Comparison of ENCODE assay signal across 10 cellular contexts in the genomic region with DNA sequence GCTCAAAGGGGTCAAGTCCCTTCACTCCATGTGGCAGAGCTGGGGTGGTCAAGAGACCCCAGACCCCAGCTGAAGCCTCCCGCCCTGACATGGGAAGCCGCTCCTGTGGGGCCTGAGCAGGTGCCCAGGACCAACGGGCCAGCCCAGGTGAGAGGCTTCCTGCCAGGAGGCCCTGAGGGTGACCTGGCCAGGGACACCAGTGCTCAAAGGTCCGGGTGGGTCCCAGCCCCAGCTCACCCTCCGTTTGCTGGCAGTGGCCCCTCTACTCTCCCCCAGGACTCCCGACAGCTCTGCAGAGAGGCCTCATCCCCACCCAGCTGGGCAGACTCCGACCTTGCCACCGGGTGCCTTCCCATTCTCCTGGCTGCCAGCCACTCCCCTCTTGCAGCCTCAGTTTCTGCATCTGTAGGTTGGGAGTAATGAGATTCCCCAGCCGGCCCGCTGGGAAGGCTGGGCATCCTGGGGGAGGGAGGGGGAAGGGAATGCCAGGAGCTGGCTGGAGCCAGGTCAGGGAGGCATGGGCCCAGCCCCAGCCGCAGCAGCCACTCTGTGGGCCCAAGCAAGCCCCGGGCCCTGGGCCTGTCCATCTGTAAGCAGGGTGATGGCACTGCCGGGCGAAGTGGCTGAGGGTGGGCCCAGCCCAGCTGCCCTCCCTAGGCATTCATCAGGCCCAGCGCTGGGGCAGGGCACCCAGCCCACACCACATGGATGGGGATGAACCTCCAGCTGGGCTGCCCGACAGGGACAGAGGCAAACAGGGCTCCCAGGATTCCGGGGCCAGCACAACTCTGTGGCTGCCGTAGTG. TPM values are rescaled to one million over a fixed set of nuclear protein-coding genes. Genes with fewer than 3 reads are reported as not detected.
DNase-seq lines count a peak whose midpoint lies in the region; ATAC-seq, FAIRE-seq and TF ChIP-seq lines count a peak whose summit lies in the region.
"Had no signal": no experiment of that assay in that cellular context is flagged by ENCODE, and none has a peak within 500 bp of the region (broad histone marks: within the 10 kb centered on the region; RNA-seq: fewer than 3 reads in every experiment).

No MANE protein-coding gene starts in this region.

- no peak for TF ChIP-seq CTCF in PC-9 (conservative IDR thresholded peaks at IDR 0.05)
- no peak for TF ChIP-seq CTCF in tibial artery (IDR thresholded peaks at IDR 0.05)

- intact Hi-C loops in PC-9 (cut with micrococcal nuclease; ENCODE audit: unreplicated experiment): no loop called here
- intact Hi-C loops in tibial artery (cut with DNase I; ENCODE audit: low total_unique reads): loop anchor here (2.0 kb wide), 1 partner anchor 74 kb away; a partner anchor contains a TSS

- H3K79me2 ChIP-seq in PC-9 (ENCODE audit: low read depth): no peaks in the 10 kb centered on the region

- POLR2A ChIA-PET in PC-9 (lab: Charles Lee; ENCODE audit: unreplicated experiment): no interaction called here

- H3K27ac ChIP-seq in PC-9 (peak overlapping the region; percentile 91; the same call in 1 of the 2 replicates), cingulate gyrus (ENCODE audit: low read depth, low read length) (peak overlapping the region; percentile 95), mucosa of rectum (ENCODE audit: low read depth in 2 of 2, low read length in 2 of 2) (peak overlapping the region; percentile 89 to 96), tibial artery (peak overlapping the region; percentile 87 to 91)

- no peak for FAIRE-seq in GM19239 (lab: Jason Lieb, UNC)

- peak overlapping the region; percentile 86 for H3K4me2 ChIP-seq in PC-9

- no peaks in the 10 kb centered on the region for H4K20me1 ChIP-seq in PC-9 (ENCODE audit: insufficient read depth)

- H2AFZ ChIP-seq in PC-9: no peak overlapping the region

- H3K9me3 ChIP-seq in PC-9 (ENCODE audit: insufficient read depth, low read depth) (no peaks in the 10 kb centered on the region), mucosa of rectum (ENCODE audit: control insufficient read depth in 2 of 2, low read length in 2 of 2) (no peaks in the 10 kb centered on the region), tibial artery (no peaks in the 10 kb centered on the region)

- H3K27me3 ChIP-seq in PC-9 (ENCODE audit: insufficient read depth, low read depth) (no peaks in the 10 kb centered on the region), mucosa of rectum (ENCODE audit: control insufficient read depth in 2 of 2, insufficient read depth in 2 of 2, low read length in 2 of 2) (no peaks in the 10 kb centered on the region), tibial artery (no peaks in the 10 kb centered on the region)

- H3K4me3 ChIP-seq in PC-9 (no peak overlapping the region), mucosa of rectum (ENCODE audit: low read length in 2 of 2) (no peak overlapping the region), tibial artery (no peak overlapping the region)

- no peaks in the 10 kb centered on the region for H3K9me2 ChIP-seq in PC-9 (ENCODE audit: insufficient read depth)

- DNase-seq in PC-9: no peak
- peak in 1 of 2 donors; percentile 70 for DNase-seq in tibial artery
- DNase-seq in GM19239 (ENCODE audit: insufficient read length, low spot score): no peak
- no peak for DNase-seq in activated CD8-positive, alpha-beta memory T cell treated with anti-CD3 and anti-CD28 coated beads, Interleukin-2, amount 50 U/mL, for 48 hours
- DNase-seq: activated T-cell treated with anti-CD3 and anti-CD28 coated beads, Interleukin-2, amount 50 U/mL, for 1 hour; RPMI8226; stimulated activated naive CD4-positive, alpha-beta T cell had no signal

- ATAC-seq in GM19324 (IDR thresholded peaks at IDR 0.05; ENCODE audit: low FRiP score, unreplicated experiment): no peak

- CTCF ChIA-PET in PC-9 (lab: Charles Lee): interaction anchor here (3.1 kb wide), 1 partner anchor 13 kb away, joined by 11 read pairs; no protein-coding TSS in a partner anchor

- H3K9ac ChIP-seq in mucosa of rectum (ENCODE audit: low read depth in 1 of 2, low read length in 2 of 2): peak overlapping the region in 1 of 2 donors; percentile 55

- no TSS peak for BruUV-seq in PC-9 (replicated peaks; lab: Mats Ljungman, UMichigan)

- peaks cover 54% of the 10 kb centered on the region for H3K4me1 ChIP-seq in PC-9 (replicated peaks; ENCODE audit: insufficient read depth)
- peaks cover 53 to 55% of the 10 kb centered on the region in 2 donors for H3K4me1 ChIP-seq in mucosa of rectum (ENCODE audit: control insufficient read depth in 2 of 2, insufficient read depth in 2 of 2, low read length in 2 of 2)
- peaks cover 0 to 66% (median 57%) of the 10 kb centered on the region in 4 donors for H3K4me1 ChIP-seq in tibial artery

- no peaks in the 10 kb centered on the region for H3K36me3 ChIP-seq in PC-9 (ENCODE audit: low read depth)
- H3K36me3 ChIP-seq in mucosa of rectum (ENCODE audit: control insufficient read depth in 2 of 2, insufficient read depth in 2 of 2, low read length in 2 of 2): no peaks in the 10 kb centered on the region
- no peaks in the 10 kb centered on the region for H3K36me3 ChIP-seq in tibial artery

- peaks cover 18% of the 10 kb centered on the region for H3F3A ChIP-seq in PC-9 (ENCODE audit: insufficient read depth, low read depth)

RNA-seq across cellular contexts. Expression of a gene that starts 10.3 kb away (rescaled TPM):
- 107 and 113 TPM in 2 replicates for total RNA-seq in PC-9 (2021)

RNA-seq across cellular contexts. Expression of a gene that starts 44.9 kb away (rescaled TPM):
- 5.8 and 11.5 TPM in 2 replicates for total RNA-seq in PC-9 (2021)
